In the genomic region with DNA sequence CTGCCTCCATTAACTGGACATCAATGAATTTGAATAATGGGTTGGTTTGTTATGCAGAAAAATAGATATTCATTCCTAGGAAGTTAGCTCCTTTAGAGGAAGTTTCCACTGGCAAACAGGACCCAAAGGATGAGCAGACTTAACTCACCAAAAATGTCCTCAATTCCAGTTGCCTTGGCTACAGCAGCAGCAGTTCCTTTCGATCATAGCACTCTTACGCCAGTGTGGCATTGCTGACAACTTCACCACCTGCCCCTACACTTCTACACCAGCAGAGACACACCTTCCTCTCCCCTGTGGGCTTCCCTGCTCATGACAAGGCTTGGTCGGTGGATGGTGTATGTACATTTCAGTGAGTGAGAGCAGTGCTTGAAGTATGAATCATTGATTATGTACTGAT, we compare ENCODE assay signal across 18 cellular contexts.
"Had no signal": no experiment of that assay in that cellular context is flagged by ENCODE, and none has a peak within 500 bp of the region (broad histone marks: within the 10 kb centered on the region; RNA-seq: fewer than 3 reads in every experiment).

No MANE protein-coding gene starts in this region.

- H3K9me3 ChIP-seq: heart right ventricle, transverse colon had no signal

- H3K4me1 ChIP-seq: transverse colon had no signal

- H3K27ac ChIP-seq: epithelial cell of prostate had no signal

- H3K36me3 ChIP-seq: heart right ventricle, transverse colon had no signal

- H3K27me3 ChIP-seq: heart right ventricle, transverse colon had no signal

- DNase-seq: activated B cell treated with CpG ODN at 0.5 μM for 24 hours; activated CD4-positive, alpha-beta memory T cell treated with anti-CD3 and anti-CD28 coated beads for 36 hours; activated CD4-positive, alpha-beta T cell treated with anti-CD3 and anti-CD28 coated beads for 4 hours; activated naive CD8-positive, alpha-beta T cell treated with anti-CD3 and anti-CD28 coated beads for 36 hours; activated T-cell treated with anti-CD3 and anti-CD28 coated beads for 4 hours; amniotic stem cell; endodermal cell; foreskin melanocyte; heart right ventricle; kidney glomerular epithelial cell; naive B cell; stimulated activated CD4-positive, alpha-beta T cell treated with anti-CD3 and anti-CD28 coated beads, Interleukin-12 subunit alpha, Interleukin-12 subunit beta, amount 100 ng/mL, for 4 hours; stimulated activated CD4-positive, alpha-beta T cell treated with anti-CD3 and anti-CD28 coated beads, Interleukin-1b, Interleukin-23, amount 100 ng/mL, for 48 hours; stimulated activated CD8-positive, alpha-beta memory T cell treated with anti-CD3 and anti-CD28 coated beads, Interleukin-4, amount 100 ng/mL, for 48 hours; stimulated activated naive CD4-positive, alpha-beta T cell; T-cell; transverse colon had no signal

- H3K4me3 ChIP-seq: heart right ventricle, transverse colon had no signal

- ATAC-seq: T-cell had no signal
